27 cellular contexts compared by ENCODE assay signal in genomic region chr2:122949523-122949922, GRCh38.
"Had no signal": no experiment of that assay in that cellular context is flagged by ENCODE, and none has a peak within 500 bp of the region (broad histone marks: within the 10 kb centered on the region; RNA-seq: fewer than 3 reads in every experiment).

No MANE protein-coding gene starts in this region.

- H3K27me3 ChIP-seq: MG63 had no signal

- H3K4me3 ChIP-seq: MG63 had no signal

- H3K36me3 ChIP-seq: MG63 had no signal

- H3K9me3 ChIP-seq: MG63 had no signal

- DNase-seq: Karpas-422, Kasumi-1, MG63, MM.1S, MV-4-11, NCI-H1048, NCI-H1092, NCI-H1092 treated with DMSO at 0.1 percent for 48 hours, NCI-H1105, NCI-H1105 treated with DMSO at 0.1 percent for 48 hours, NCI-H1417 treated with DMSO at 0.1 percent for 48 hours, NCI-H1436, NCI-H1436 treated with DMSO at 0.1 percent for 48 hours, NCI-H146, NCI-H1694, NCI-H1694 treated with DMSO at 0.1 percent for 48 hours, NCI-H1930, NCI-H2029, NCI-H2081, NCI-H2081 treated with DMSO at 0.1 percent for 48 hours, NCI-H2107, NCI-H2171, NCI-H2171 treated with DMSO at 0.1 percent for 48 hours, NCI-H2227 treated with DMSO at 0.1 percent for 48 hours, NCI-H226, NCI-H446, NCI-H446 treated with DMSO at 0.1 percent for 48 hours had no signal
